23 cellular contexts compared by ENCODE assay signal in the genomic region with DNA sequence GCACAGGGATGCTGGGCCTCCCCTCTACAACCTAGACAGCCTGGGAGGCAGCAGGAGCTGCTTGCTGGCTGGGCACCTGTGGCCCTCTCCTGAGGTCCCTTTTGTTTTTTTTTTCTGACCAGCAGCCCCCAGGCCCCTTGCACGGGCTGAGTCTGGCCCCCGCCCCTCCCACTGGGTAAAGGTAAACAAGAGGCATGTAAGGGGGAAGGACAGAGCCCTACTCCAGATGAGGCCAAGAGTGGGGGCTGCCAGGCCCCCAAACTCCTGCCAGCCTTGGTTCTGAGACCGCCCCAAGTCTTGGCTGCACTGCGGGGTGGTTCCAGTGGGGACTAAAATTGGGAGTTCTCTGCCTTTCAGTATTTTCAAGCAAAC. TPM values are rescaled to one million over a fixed set of nuclear protein-coding genes. Genes with fewer than 3 reads are reported as not detected.
DNase-seq lines count a peak whose midpoint lies in the region; FAIRE-seq and TF ChIP-seq lines count a peak whose summit lies in the region.
"Had no signal": no experiment of that assay in that cellular context is flagged by ENCODE, and none has a peak within 500 bp of the region (broad histone marks: within the 10 kb centered on the region; RNA-seq: fewer than 3 reads in every experiment).

No MANE protein-coding gene starts in this region.

- H3K4me3 ChIP-seq in ascending aorta (no peak overlapping the region), kidney (ENCODE audit: low read length in 2 of 2) (peak overlapping the region in 1 of 2 donors; percentile 43), stomach smooth muscle (ENCODE audit: low read length in 2 of 2) (no peak overlapping the region)
- H3K4me3 ChIP-seq: psoas muscle had no signal

- peaks cover 66% of the 10 kb centered on the region for H3K4me1 Mint-ChIP-seq in Calu3 (ENCODE audit: low read depth, unreplicated experiment)
- H3K4me1 Mint-ChIP-seq: activated CD4-positive, alpha-beta T cell treated with anti-CD3 and anti-CD28 coated beads, Interleukin-2, amount 10 ng/mL, durations not matched to agents 7 days and 5 days had no signal

- TF ChIP-seq CTCF in Calu3 (IDR thresholded peaks at IDR 0.05; ENCODE audit: unreplicated experiment), result no peak
- TF ChIP-seq CTCF in ascending aorta (IDR thresholded peaks at IDR 0.05), result no peak
- TF ChIP-seq CTCF in kidney (IDR thresholded peaks at IDR 0.05; ENCODE audit: borderline replicate concordance, extremely low read depth, insufficient read depth), result no peak
- TF ChIP-seq CTCF in GM10266 (IDR thresholded peaks at IDR 0.05; ENCODE audit: control insufficient read depth, insufficient read depth, low read depth, missing control alignments), result no peak

- peak overlapping the region; percentile 71 for H3K4me3 Mint-ChIP-seq in Calu3 (ENCODE audit: low read depth, unreplicated experiment)
- H3K4me3 Mint-ChIP-seq: activated CD4-positive, alpha-beta T cell treated with anti-CD3 and anti-CD28 coated beads, Interleukin-2, amount 10 ng/mL, durations not matched to agents 7 days and 5 days; nephron progenitor cell had no signal

- H3K9me3 ChIP-seq in ascending aorta, result no peaks in the 10 kb centered on the region
- no peaks in the 10 kb centered on the region for H3K9me3 ChIP-seq in kidney (ENCODE audit: control insufficient read depth in 1 of 2, low read length in 2 of 2)
- H3K9me3 ChIP-seq in stomach smooth muscle (ENCODE audit: control insufficient read depth in 2 of 2, low read length in 2 of 2), result no peaks in the 10 kb centered on the region
- H3K9me3 ChIP-seq: psoas muscle had no signal

- no peak for FAIRE-seq in kidney (lab: Jason Lieb, UNC)
- FAIRE-seq: keratinocyte had no signal

- intact Hi-C loops in Calu3 (cut with micrococcal nuclease; ENCODE audit: unreplicated experiment) (no loop called here), ascending aorta (cut with DNase I) (no loop called here), kidney (cut with DNase I) (no loop called here)

- H3K9ac ChIP-seq in kidney (ENCODE audit: low read length in 2 of 2), result peak overlapping the region in 1 of 2 donors; percentile 51
- no peak overlapping the region for H3K9ac ChIP-seq in stomach smooth muscle (ENCODE audit: low read length in 2 of 2)

- peak overlapping the region; percentile 46 for H3K27ac Mint-ChIP-seq in Calu3 (ENCODE audit: unreplicated experiment)
- H3K27ac Mint-ChIP-seq: activated CD4-positive, alpha-beta T cell treated with anti-CD3 and anti-CD28 coated beads, Interleukin-2, amount 10 ng/mL, durations not matched to agents 7 days and 5 days; nephron progenitor cell had no signal

- CTCF ChIA-PET in Calu3 (lab: Charles Lee), result no interaction called here

- DNase-seq in Calu3, result no peak
- DNase-seq in ascending aorta (ENCODE audit: low spot score in 2 of 2), result no peak
- DNase-seq in kidney, result no peak
- no peak for DNase-seq in GM10266 (ENCODE audit: extremely low spot score)
- no peak for DNase-seq in NCI-H2196 treated with DMSO at 0.1 percent for 48 hours (lab: John Stamatoyannopoulos, UW; ENCODE audit: unreplicated experiment)
- DNase-seq in DMS114 treated with DMSO at 0.1 percent for 48 hours (lab: John Stamatoyannopoulos, UW; ENCODE audit: unreplicated experiment), result no peak
- no peak for DNase-seq in activated T-cell treated with anti-CD3 and anti-CD28 coated beads, Interleukin-2, amount 50 U/mL, for 1 hour
- DNase-seq: activated CD4-positive, alpha-beta T cell treated with anti-CD3 and anti-CD28 coated beads, Interleukin-2, amount 10 ng/mL, durations not matched to agents 7 days and 5 days; activated CD8-positive, alpha-beta memory T cell treated with anti-CD3 and anti-CD28 coated beads, Interleukin-2, amount 50 U/mL, for 48 hours; activated gamma-delta T cell treated with Interleukin-2 at 50 U/mL for 16 hours; amygdala; foreskin fibroblast; GOT3; hippocampal formation; NCI-H1105 treated with DMSO at 0.1 percent for 48 hours; NCI-H2171; NCI-H526 treated with DMSO at 0.1 percent for 48 hours; nephron progenitor cell; psoas muscle; SHP77; stimulated activated CD4-positive, alpha-beta T cell treated with anti-CD3 and anti-CD28 coated beads, Interleukin-4, amount 100 ng/mL, for 4 hours had no signal

- H3K36me3 Mint-ChIP-seq in Calu3 (ENCODE audit: insufficient read depth, unreplicated experiment), result peaks cover 63% of the 10 kb centered on the region

- no TSS peak for BruUV-seq in Calu3 (replicated peaks; lab: Mats Ljungman, UMichigan)

- H3K4me1 ChIP-seq in ascending aorta, result peaks cover 39 to 73% of the 10 kb centered on the region in 2 donors
- peaks cover 56 to 80% of the 10 kb centered on the region in 2 donors for H3K4me1 ChIP-seq in kidney (ENCODE audit: control insufficient read depth in 1 of 2, insufficient read depth in 1 of 2, low read depth in 1 of 2, low read length in 2 of 2)
- peaks cover 88% of the 10 kb centered on the region for H3K4me1 ChIP-seq in stomach smooth muscle (ENCODE audit: control insufficient read depth, insufficient read depth, low read length)

- no peaks in the 10 kb centered on the region for H3K9me3 Mint-ChIP-seq in Calu3 (ENCODE audit: low read depth, unreplicated experiment)
- H3K9me3 Mint-ChIP-seq: activated CD4-positive, alpha-beta T cell treated with anti-CD3 and anti-CD28 coated beads, Interleukin-2, amount 10 ng/mL, durations not matched to agents 7 days and 5 days; nephron progenitor cell had no signal

- H3K27ac ChIP-seq in ascending aorta (peak overlapping the region; percentile 2 to 33), kidney (ENCODE audit: low read depth in 2 of 2, low read length in 2 of 2) (peak overlapping the region; percentile 67 to 80), stomach smooth muscle (ENCODE audit: low read length) (peak overlapping the region; percentile 31)
- H3K27ac ChIP-seq: psoas muscle had no signal

- H3K27me3 ChIP-seq in ascending aorta (no peaks in the 10 kb centered on the region), stomach smooth muscle (ENCODE audit: control insufficient read depth in 1 of 2, insufficient read depth in 2 of 2, low read length in 2 of 2) (no peaks in the 10 kb centered on the region)

- H3K36me3 ChIP-seq in ascending aorta (no peaks in the 10 kb centered on the region), kidney (ENCODE audit: control insufficient read depth in 1 of 2, insufficient read depth in 2 of 2, low read length in 2 of 2) (peaks cover 0 to 4% of the 10 kb centered on the region in 2 donors), stomach smooth muscle (ENCODE audit: control insufficient read depth in 2 of 2, insufficient read depth in 2 of 2, low read length in 2 of 2) (no peaks in the 10 kb centered on the region)

- H3K27me3 Mint-ChIP-seq in Calu3 (ENCODE audit: unreplicated experiment), result no peaks in the 10 kb centered on the region

RNA-seq across cellular contexts. Expression of gene PLXNB2, which starts 9.2 kb away (rescaled TPM):
- total RNA-seq in Calu3 (2022) (298 and 337 TPM in 2 replicates), ascending aorta (287 TPM), kidney (383 TPM)
- 128 TPM for polyA plus RNA-seq in kidney (ENCODE audit: insufficient read depth, low read depth, low replicate concordance)

RNA-seq across cellular contexts. Expression of gene MAPK11, which starts 28.1 kb away (rescaled TPM):
- total RNA-seq in Calu3 (2022) (14.3 and 23.7 TPM in 2 replicates), ascending aorta (117 TPM), kidney (18.3 TPM)
- polyA plus RNA-seq in kidney (ENCODE audit: insufficient read depth, low read depth, low replicate concordance), result 11.4 TPM

RNA-seq across cellular contexts. Expression of gene DENND6B, which starts 28.6 kb away (rescaled TPM):
- total RNA-seq in Calu3 (2022), result 13.2 and 19.0 TPM in 2 replicates
- 1.4 TPM for total RNA-seq in ascending aorta
- 16.7 TPM for total RNA-seq in kidney
- 14.5 TPM for polyA plus RNA-seq in kidney (ENCODE audit: insufficient read depth, low read depth, low replicate concordance)

RNA-seq across cellular contexts. Expression of gene MAPK12, which starts 36.8 kb away (rescaled TPM):
- total RNA-seq in Calu3 (2022) (21.1 and 27.5 TPM in 2 replicates), ascending aorta (29.4 TPM), kidney (15.9 TPM)
- polyA plus RNA-seq in kidney (ENCODE audit: insufficient read depth, low read depth, low replicate concordance), result 13.4 TPM

RNA-seq across cellular contexts. Expression of gene PPP6R2, which starts 44.9 kb away (rescaled TPM):
- total RNA-seq in Calu3 (2022) (47.1 and 50.0 TPM in 2 replicates), ascending aorta (55.5 TPM), kidney (53.8 TPM)
- polyA plus RNA-seq in kidney (ENCODE audit: insufficient read depth, low read depth, low replicate concordance), result 39.4 TPM

Comparison
In these comparisons a context has a peak if more than half of its experiments do, and no peak if none do; other contexts are left out.
1. H3K27ac ChIP-seq: peak in every context shown above with its lines; median percentile 74 in kidney; 31 in stomach smooth muscle; 18 in ascending aorta.